12 cellular contexts compared by ENCODE assay signal in the genomic region with DNA sequence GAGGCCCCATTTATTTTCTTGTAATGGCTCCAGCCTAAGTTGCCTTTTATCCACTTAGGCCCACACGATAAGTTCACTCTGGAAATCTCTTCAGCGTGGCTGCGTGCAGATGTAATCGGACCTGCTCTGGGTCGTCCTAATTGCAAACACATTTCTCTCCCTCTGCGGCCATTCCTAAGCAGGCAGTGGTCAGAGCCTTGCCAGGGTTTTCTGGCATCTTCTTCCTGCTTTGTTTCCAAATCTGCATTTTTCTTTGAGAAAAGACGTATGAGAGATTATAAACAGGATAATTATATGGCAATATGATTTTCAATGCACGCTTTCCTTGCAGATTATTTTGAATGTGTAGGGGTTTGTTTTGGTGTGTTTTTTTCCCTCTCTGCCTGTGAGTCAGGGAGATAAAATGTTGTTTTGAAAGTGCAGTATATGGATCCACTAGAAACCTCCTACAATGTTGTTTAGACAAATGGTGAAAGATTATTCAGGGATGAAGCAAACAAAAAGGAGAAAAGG.
DNase-seq lines count a peak whose midpoint lies in the region; ATAC-seq and TF ChIP-seq lines count a peak whose summit lies in the region.
"Had no signal": no experiment of that assay in that cellular context is flagged by ENCODE, and none has a peak within 500 bp of the region (broad histone marks: within the 10 kb centered on the region; RNA-seq: fewer than 3 reads in every experiment).

No MANE protein-coding gene starts in this region.

- no peak overlapping the region for H3K23ac ChIP-seq in neuronal stem cell (ENCODE audit: low read depth, low read length, poor library complexity)

- peaks cover 7% of the 10 kb centered on the region for H3K4me1 Mint-ChIP-seq in T-helper 17 cell

- no peaks in the 10 kb centered on the region for H3K36me3 Mint-ChIP-seq in T-helper 17 cell (ENCODE audit: low read depth)

- H3K4me2 ChIP-seq in neuronal stem cell (ENCODE audit: insufficient read depth, low read length, poor library complexity, severe bottlenecking), result no peak overlapping the region
- H3K4me2 ChIP-seq: A549 had no signal

- H2BK12ac ChIP-seq in neuronal stem cell (ENCODE audit: low read length), result no peak overlapping the region

- H3K9me3 ChIP-seq in neuronal stem cell (replicated peaks in 1 of 2; ENCODE audit: control insufficient read depth in 2 of 2, insufficient read depth in 1 of 2, low read depth in 1 of 2, low read length in 2 of 2), result no peaks in the 10 kb centered on the region
- no peaks in the 10 kb centered on the region for H3K9me3 ChIP-seq in T-helper 17 cell (ENCODE audit: control insufficient read depth, low read length, poor library complexity, severe bottlenecking)
- H3K9me3 ChIP-seq: A549 had no signal

- H3K27ac Mint-ChIP-seq in T-helper 17 cell, result no peak overlapping the region

- no peak overlapping the region for H3K18ac ChIP-seq in neuronal stem cell (ENCODE audit: low read length)

- H2AFZ ChIP-seq in ACC112 (ENCODE audit: low read length, unreplicated experiment), result peak overlapping the region; percentile 92
- peak overlapping the region; percentile 10 for H2AFZ ChIP-seq in neuronal stem cell (ENCODE audit: low read length)

- DNase-seq in NCI-H82 treated with DMSO at 0.1 percent for 48 hours (lab: John Stamatoyannopoulos, UW; ENCODE audit: unreplicated experiment) (peak; percentile 22), fibroblast of mammary gland (ENCODE audit: low read depth) (peak; percentile 97), neuronal stem cell (ENCODE audit: low spot score) (no peak), NCI-H510A treated with DMSO at 0.1 percent for 48 hours (lab: John Stamatoyannopoulos, UW) (no peak), T-helper 17 cell (no peak), NCI-H774 (lab: John Stamatoyannopoulos, UW) (no peak)
- no peak for DNase-seq in activated CD4-positive, CD25-positive, alpha-beta regulatory T cell (lab: John Stamatoyannopoulos, UW)
- DNase-seq: activated CD4-positive, alpha-beta T cell treated with anti-CD3 and anti-CD28 coated beads, Interleukin-2, amount 50 U/mL, for 1 hour; stimulated activated CD8-positive, alpha-beta memory T cell treated with anti-CD3 and anti-CD28 coated beads, Interleukin-4, amount 100 ng/mL, for 48 hours had no signal

- H2BK120ac ChIP-seq in neuronal stem cell (ENCODE audit: low read depth, low read length), result no peak overlapping the region

- H4K8ac ChIP-seq in neuronal stem cell (ENCODE audit: low read depth, low read length), result no peak overlapping the region

- peaks cover 38% of the 10 kb centered on the region for H3K27me3 Mint-ChIP-seq in T-helper 17 cell

- H3K14ac ChIP-seq in neuronal stem cell (ENCODE audit: low read length), result no peak overlapping the region

- ATAC-seq in T-helper 17 cell, result no peak
- ATAC-seq: A549, Panc1 had no signal

- WGBS in neuronal stem cell (ENCODE audit: extremely low coverage in 2 of 2, insufficient read length in 2 of 2, insufficient replicate concordance in 1 of 2), 2 donors, result no CpG with 5 or more reads among the region's 8 CpGs

- H3K4me3 ChIP-seq in ACC112 (ENCODE audit: low read depth, low read length), result peak overlapping the region; percentile 52
- H3K4me3 ChIP-seq in fibroblast of mammary gland (ENCODE audit: control insufficient read depth, low read depth, low read length), result no peak overlapping the region
- no peak overlapping the region for H3K4me3 ChIP-seq in neuronal stem cell (ENCODE audit: low read length in 2 of 2)
- H3K4me3 ChIP-seq: A549 had no signal

- peaks cover 38% of the 10 kb centered on the region for H3K4me1 ChIP-seq in ACC112 (ENCODE audit: control insufficient read depth, insufficient read depth, low read length, unreplicated experiment)
- H3K4me1 ChIP-seq in neuronal stem cell (ENCODE audit: control insufficient read depth in 2 of 2, insufficient read depth in 1 of 2, low read depth in 1 of 2, low read length in 2 of 2), result no peaks in the 10 kb centered on the region

- no peak overlapping the region for H3K9ac ChIP-seq in neuronal stem cell (ENCODE audit: low read depth, low read length, poor library complexity)

- H2BK5ac ChIP-seq in neuronal stem cell (ENCODE audit: low read length), result no peak overlapping the region

- H3K79me1 ChIP-seq in neuronal stem cell (ENCODE audit: low read depth, low read length), result no peaks in the 10 kb centered on the region

- H3K4ac ChIP-seq in neuronal stem cell (ENCODE audit: low read length), result no peak overlapping the region

- H4K91ac ChIP-seq in neuronal stem cell (ENCODE audit: low read depth, low read length, poor library complexity), result no peak overlapping the region

- no peak overlapping the region for H3K4me3 Mint-ChIP-seq in T-helper 17 cell

- H2AK5ac ChIP-seq in neuronal stem cell (ENCODE audit: low read depth, low read length), result no peak overlapping the region

- no peak overlapping the region for H2BK15ac ChIP-seq in neuronal stem cell (ENCODE audit: low read length)

- H3K79me2 ChIP-seq in ACC112 (ENCODE audit: control insufficient read depth, insufficient read depth, low read length, unreplicated experiment), result no peaks in the 10 kb centered on the region

- no peak for TF ChIP-seq CTCF in fibroblast of mammary gland (conservative IDR thresholded peaks at IDR 0.05; ENCODE audit: control insufficient read depth, insufficient read depth, low read depth, low read length)

- H3K27me3 ChIP-seq in ACC112 (ENCODE audit: insufficient read depth, low read length) (no peaks in the 10 kb centered on the region), neuronal stem cell (ENCODE audit: control insufficient read depth in 3 of 3, insufficient read depth in 3 of 3, low read depth in 1 of 3, low read length in 3 of 3) (no peaks in the 10 kb centered on the region)

- H3K36me3 ChIP-seq in ACC112 (ENCODE audit: insufficient read depth, low read length) (no peaks in the 10 kb centered on the region), neuronal stem cell (replicated peaks in 1 of 2; ENCODE audit: control insufficient read depth in 2 of 2, insufficient read depth in 2 of 2, low read length in 2 of 2) (no peaks in the 10 kb centered on the region)

- H3K27ac ChIP-seq in ACC112 (ENCODE audit: low read depth, low read length), result peak overlapping the region; percentile 87
- no peak overlapping the region for H3K27ac ChIP-seq in neuronal stem cell (replicated peaks; ENCODE audit: low read length)
- H3K27ac ChIP-seq: A549 had no signal

Comparison
In these comparisons a context has a peak if more than half of its experiments do, and no peak if none do; other contexts are left out.
1. DNase-seq: peak in NCI-H82 treated with DMSO at 0.1 percent for 48 hours (single experiment) and fibroblast of mammary gland (single experiment); none in neuronal stem cell (single experiment), NCI-H510A treated with DMSO at 0.1 percent for 48 hours (single experiment), activated CD4-positive, CD25-positive, alpha-beta regulatory T cell (0 of 4), T-helper 17 cell (0 of 3) and NCI-H774 (single experiment).